In the genomic region with DNA sequence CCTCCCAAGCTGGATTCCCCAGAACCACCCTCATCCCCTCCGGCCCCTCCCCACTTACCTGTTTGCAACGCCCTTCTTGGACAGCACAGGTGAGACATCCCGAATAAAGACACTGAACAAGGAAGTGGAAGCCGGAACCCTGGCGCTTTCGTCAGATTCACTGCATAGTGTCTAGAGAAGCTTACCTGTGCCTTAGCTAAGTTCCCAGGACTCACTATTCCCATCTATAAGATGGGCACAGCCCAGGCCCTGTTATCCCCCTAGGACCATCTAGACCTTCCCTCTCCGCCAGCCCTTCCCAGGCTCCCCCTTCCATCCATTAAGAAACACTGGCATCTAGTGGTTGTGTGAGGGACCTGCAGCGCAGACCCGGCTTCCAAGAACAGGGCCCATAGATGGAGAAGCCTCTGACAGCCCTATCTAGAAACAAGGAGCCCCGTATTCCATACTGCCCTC, we compare ENCODE assay signal across 8 cellular contexts. TPM values are rescaled to one million over a fixed set of nuclear protein-coding genes. Genes with fewer than 3 reads are reported as not detected.
A peak's percentile ranks its signal among the peaks of the same experiment; 100 is the strongest.
DNase-seq lines count a peak whose midpoint lies in the region; ATAC-seq and TF ChIP-seq lines count a peak whose summit lies in the region.

No MANE protein-coding gene starts in this region.

- no peaks in the 10 kb centered on the region for H3K36me3 Mint-ChIP-seq in natural killer cell
- H3K36me3 Mint-ChIP-seq in natural killer cell treated with Interleukin-12 subunit alpha and Interleukin-12 subunit beta and Interleukin-15 and Interleukin-18, amount 100 ng/mL, for 72 hours = no peaks in the 10 kb centered on the region

- intact Hi-C loops in natural killer cell (cut with micrococcal nuclease) = no loop called here

- H3K4me3 Mint-ChIP-seq in natural killer cell = no peak overlapping the region
- H3K4me3 Mint-ChIP-seq in natural killer cell treated with Interleukin-12 subunit alpha and Interleukin-12 subunit beta and Interleukin-15 and Interleukin-18, amount 100 ng/mL, for 72 hours = no peak overlapping the region

- ATAC-seq in natural killer cell (peak in 2 of 3 donors; percentile 59 to 69), GM19328 (IDR thresholded peaks at IDR 0.05; ENCODE audit: unreplicated experiment) (no peak)
- no peak for ATAC-seq in natural killer cell treated with Interleukin-12 subunit alpha and Interleukin-12 subunit beta and Interleukin-15 and Interleukin-18, amount 100 ng/mL, for 72 hours

- no peaks in the 10 kb centered on the region for H3K9me3 Mint-ChIP-seq in natural killer cell
- H3K9me3 Mint-ChIP-seq in natural killer cell treated with Interleukin-12 subunit alpha and Interleukin-12 subunit beta and Interleukin-15 and Interleukin-18, amount 100 ng/mL, for 72 hours = no peaks in the 10 kb centered on the region

- peaks cover 37 to 41% of the 10 kb centered on the region in 2 donors for H3K27me3 Mint-ChIP-seq in natural killer cell (ENCODE audit: low read depth in 2 of 2)
- peaks cover 27 to 28% of the 10 kb centered on the region in 2 donors for H3K27me3 Mint-ChIP-seq in natural killer cell treated with Interleukin-12 subunit alpha and Interleukin-12 subunit beta and Interleukin-15 and Interleukin-18, amount 100 ng/mL, for 72 hours

- H3K4me1 Mint-ChIP-seq in natural killer cell = no peaks in the 10 kb centered on the region
- H3K4me1 Mint-ChIP-seq in natural killer cell treated with Interleukin-12 subunit alpha and Interleukin-12 subunit beta and Interleukin-15 and Interleukin-18, amount 100 ng/mL, for 72 hours (ENCODE audit: low read depth in 2 of 2) = no peaks in the 10 kb centered on the region

- H3K27ac Mint-ChIP-seq in natural killer cell = no peak overlapping the region
- no peak overlapping the region for H3K27ac Mint-ChIP-seq in natural killer cell treated with Interleukin-12 subunit alpha and Interleukin-12 subunit beta and Interleukin-15 and Interleukin-18, amount 100 ng/mL, for 72 hours

- DNase-seq in natural killer cell (no peak), NCI-H1694 treated with DMSO at 0.1 percent for 48 hours (lab: John Stamatoyannopoulos, UW) (peak; percentile 93), UCSD-AML1 (lab: John Stamatoyannopoulos, UW; ENCODE audit: unreplicated experiment) (peak; percentile 61), caudate nucleus (lab: John Stamatoyannopoulos, UW) (peak in 49 of 61 donors; percentile 2 to 69 (median 23)), kidney tubule cell (ENCODE audit: low spot score) (peak; percentile 65)
- DNase-seq in natural killer cell treated with Interleukin-12 subunit alpha and Interleukin-12 subunit beta and Interleukin-15 and Interleukin-18, amount 100 ng/mL, for 72 hours (ENCODE audit: low spot score) = no peak
- DNase-seq in stimulated activated CD4-positive, alpha-beta T cell treated with anti-CD3 and anti-CD28 coated beads, Interleukin-4, amount 100 ng/mL, for 24 hours = peak; percentile 45

- H3K27ac ChIP-seq in caudate nucleus (ENCODE audit: low read depth, low read length) = no peak overlapping the region

- peak; percentile 46 for TF ChIP-seq CTCF in natural killer cell (IDR thresholded peaks at IDR 0.05)

RNA-seq across cellular contexts. Expression of a gene that starts 26.9 kb away (rescaled TPM):
- total RNA-seq in natural killer cell = 100 to 1,000 TPM; 560 to 802 (median 759) TPM
- total RNA-seq in natural killer cell treated with Interleukin-12 subunit alpha and Interleukin-12 subunit beta and Interleukin-15 and Interleukin-18, amount 100 ng/mL, for 72 hours = 100 to 1,000 TPM; 593 to 982 TPM

RNA-seq across cellular contexts. Expression of a gene that starts 36.8 kb away (rescaled TPM):
- total RNA-seq in natural killer cell = 1 to 10 TPM; 4.3 to 7.9 (median 4.8) TPM
- total RNA-seq in natural killer cell treated with Interleukin-12 subunit alpha and Interleukin-12 subunit beta and Interleukin-15 and Interleukin-18, amount 100 ng/mL, for 72 hours = 1 to 10 TPM; 1.5 to 1.9 TPM

Comparison
In these comparisons a context has a peak if more than half of its experiments do, and no peak if none do; other contexts are left out.
1. ATAC-seq: peak in natural killer cell (2 of 3); none in natural killer cell treated with Interleukin-12 subunit alpha and Interleukin-12 subunit beta and Interleukin-15 and Interleukin-18, amount 100 ng/mL, for 72 hours (0 of 2) and GM19328 (single experiment).
2. DNase-seq: peak in NCI-H1694 treated with DMSO at 0.1 percent for 48 hours (single experiment), UCSD-AML1 (single experiment), caudate nucleus (49 of 61), kidney tubule cell (single experiment) and stimulated activated CD4-positive, alpha-beta T cell treated with anti-CD3 and anti-CD28 coated beads, Interleukin-4, amount 100 ng/mL, for 24 hours (single experiment); none in natural killer cell (single experiment) and natural killer cell treated with Interleukin-12 subunit alpha and Interleukin-12 subunit beta and Interleukin-15 and Interleukin-18, amount 100 ng/mL, for 72 hours (single experiment).